Comparison of ENCODE assay signal across 1 cellular context in the genomic region with DNA sequence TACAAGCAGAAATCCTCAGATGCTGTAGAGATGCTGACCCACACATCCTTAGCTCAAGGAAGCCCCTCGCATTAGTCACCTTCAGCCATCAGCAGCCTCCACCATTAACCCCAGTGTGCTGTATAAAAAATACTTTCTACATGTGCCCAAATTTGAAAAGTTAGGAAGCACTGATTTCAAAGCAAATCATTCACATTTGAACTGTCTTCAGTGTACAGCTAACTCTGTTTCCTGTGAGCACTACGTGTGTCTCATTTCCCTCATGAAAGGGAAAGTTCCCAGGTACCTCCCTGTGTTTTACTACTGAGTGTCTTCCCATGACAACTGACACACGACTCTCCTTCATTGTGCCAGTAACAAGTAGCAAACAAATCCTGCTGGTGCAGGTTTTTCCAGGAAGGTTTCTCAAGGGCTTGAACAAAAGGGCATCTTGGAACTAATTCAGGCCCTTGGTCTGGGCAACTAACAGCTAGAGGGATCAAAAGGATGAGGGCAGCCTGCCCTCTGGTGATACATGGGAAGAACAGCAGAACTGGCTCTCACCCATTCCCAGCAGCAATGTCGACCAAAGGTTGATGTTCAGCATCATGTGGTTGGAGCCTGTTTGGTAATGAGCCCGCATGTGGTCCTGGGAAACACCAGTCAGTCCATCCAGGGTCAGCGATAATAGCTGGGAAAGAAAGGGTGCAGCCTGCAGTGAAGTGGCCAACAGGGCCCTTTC.
A peak's percentile ranks its signal among the peaks of the same experiment; 100 is the strongest.
TF ChIP-seq lines count a peak whose summit lies in the region.

No MANE protein-coding gene starts in this region.

TF ChIP-seq in HepG2, 621 proteins besides CTCF, POLR2A, EP300 and RAD21 (continued from another document and continues in another):
- 0 out of 2 replicates have a peak, but pooled peaks have one; percentile 49 for TF ChIP-seq ZNF318 (CRISPR knock-in tag; IDR thresholded peaks at IDR 0.05)
- peak; percentile 38; the same call in 1 of the 2 replicates for TF ChIP-seq FOXO1 (CRISPR knock-in tag; IDR thresholded peaks at IDR 0.05)
- TF ChIP-seq CREB1 (IDR thresholded peaks at IDR 0.05) = 0 out of 2 replicates have a peak, but pooled peaks have one; percentile 2
- TF ChIP-seq CREB1 (CRISPR knock-in tag; IDR thresholded peaks at IDR 0.05) = no peak
- peak; percentile 46; the same call in 1 of the 2 replicates for TF ChIP-seq TFDP1 (CRISPR knock-in tag; IDR thresholded peaks at IDR 0.05; ENCODE audit: borderline replicate concordance)
- peak; percentile 77 for TF ChIP-seq GATAD1 (CRISPR knock-in tag; IDR thresholded peaks at IDR 0.05)
- TF ChIP-seq ZSCAN21 (CRISPR knock-in tag; IDR thresholded peaks at IDR 0.05; ENCODE audit: borderline replicate concordance) = peak; percentile 36; the same call in 1 of the 2 replicates
- TF ChIP-seq SOX5 (CRISPR knock-in tag; IDR thresholded peaks at IDR 0.05; ENCODE audit: borderline replicate concordance) = 0 out of 2 replicates have a peak, but pooled peaks have one; percentile 38
- TF ChIP-seq ZBTB38 (CRISPR knock-in tag; IDR thresholded peaks at IDR 0.05) = peak; percentile 64; the same call in 1 of the 2 replicates
- no peak for TF ChIP-seq LCORL (IDR thresholded peaks at IDR 0.05)
- TF ChIP-seq LCORL (CRISPR knock-in tag; IDR thresholded peaks at IDR 0.05) = no peak; the same call in 1 of the 2 replicates
- TF ChIP-seq ZNF598 (CRISPR knock-in tag; IDR thresholded peaks at IDR 0.05; ENCODE audit: borderline replicate concordance) = no peak
- no peak for TF ChIP-seq JUND (CRISPR knock-in tag; IDR thresholded peaks at IDR 0.05)
- 0 out of 2 replicates have a peak, but pooled peaks have one; percentile 50 for TF ChIP-seq HOMEZ (CRISPR knock-in tag; IDR thresholded peaks at IDR 0.05; ENCODE audit: low read depth)
- TF ChIP-seq MIXL1 (CRISPR knock-in tag; IDR thresholded peaks at IDR 0.05) = peak; percentile 82
- TF ChIP-seq KLF9 (CRISPR knock-in tag; IDR thresholded peaks at IDR 0.05; ENCODE audit: low read depth) = no peak
- peak; percentile 48; the same call in 1 of the 2 replicates for TF ChIP-seq KDM1A (CRISPR knock-in tag; IDR thresholded peaks at IDR 0.05)
- TF ChIP-seq NR2C2 (CRISPR knock-in tag; IDR thresholded peaks at IDR 0.05; ENCODE audit: borderline replicate concordance) = no peak
- TF ChIP-seq, protein P1, sequence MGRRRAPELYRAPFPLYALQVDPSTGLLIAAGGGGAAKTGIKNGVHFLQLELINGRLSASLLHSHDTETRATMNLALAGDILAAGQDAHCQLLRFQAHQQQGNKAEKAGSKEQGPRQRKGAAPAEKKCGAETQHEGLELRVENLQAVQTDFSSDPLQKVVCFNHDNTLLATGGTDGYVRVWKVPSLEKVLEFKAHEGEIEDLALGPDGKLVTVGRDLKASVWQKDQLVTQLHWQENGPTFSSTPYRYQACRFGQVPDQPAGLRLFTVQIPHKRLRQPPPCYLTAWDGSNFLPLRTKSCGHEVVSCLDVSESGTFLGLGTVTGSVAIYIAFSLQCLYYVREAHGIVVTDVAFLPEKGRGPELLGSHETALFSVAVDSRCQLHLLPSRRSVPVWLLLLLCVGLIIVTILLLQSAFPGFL (CRISPR knock-in tag; IDR thresholded peaks at IDR 0.05) = no peak
- TF ChIP-seq, protein P2, sequence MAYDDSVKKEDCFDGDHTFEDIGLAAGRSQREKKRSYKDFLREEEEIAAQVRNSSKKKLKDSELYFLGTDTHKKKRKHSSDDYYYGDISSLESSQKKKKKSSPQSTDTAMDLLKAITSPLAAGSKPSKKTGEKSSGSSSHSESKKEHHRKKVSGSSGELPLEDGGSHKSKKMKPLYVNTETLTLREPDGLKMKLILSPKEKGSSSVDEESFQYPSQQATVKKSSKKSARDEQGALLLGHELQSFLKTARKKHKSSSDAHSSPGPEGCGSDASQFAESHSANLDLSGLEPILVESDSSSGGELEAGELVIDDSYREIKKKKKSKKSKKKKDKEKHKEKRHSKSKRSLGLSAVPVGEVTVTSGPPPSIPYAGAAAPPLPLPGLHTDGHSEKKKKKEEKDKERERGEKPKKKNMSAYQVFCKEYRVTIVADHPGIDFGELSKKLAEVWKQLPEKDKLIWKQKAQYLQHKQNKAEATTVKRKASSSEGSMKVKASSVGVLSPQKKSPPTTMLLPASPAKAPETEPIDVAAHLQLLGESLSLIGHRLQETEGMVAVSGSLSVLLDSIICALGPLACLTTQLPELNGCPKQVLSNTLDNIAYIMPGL (CRISPR knock-in tag; IDR thresholded peaks at IDR 0.05; ENCODE audit: borderline replicate concordance in 1 of 2, low read depth in 1 of 2) = peak; percentile 65 to 68; a peak in 2 of 4 replicates
- 0 out of 2 replicates have a peak, but pooled peaks have one; percentile 65 for TF ChIP-seq ZNF607 (CRISPR knock-in tag; IDR thresholded peaks at IDR 0.05; ENCODE audit: borderline replicate concordance)
- TF ChIP-seq, protein P3, sequence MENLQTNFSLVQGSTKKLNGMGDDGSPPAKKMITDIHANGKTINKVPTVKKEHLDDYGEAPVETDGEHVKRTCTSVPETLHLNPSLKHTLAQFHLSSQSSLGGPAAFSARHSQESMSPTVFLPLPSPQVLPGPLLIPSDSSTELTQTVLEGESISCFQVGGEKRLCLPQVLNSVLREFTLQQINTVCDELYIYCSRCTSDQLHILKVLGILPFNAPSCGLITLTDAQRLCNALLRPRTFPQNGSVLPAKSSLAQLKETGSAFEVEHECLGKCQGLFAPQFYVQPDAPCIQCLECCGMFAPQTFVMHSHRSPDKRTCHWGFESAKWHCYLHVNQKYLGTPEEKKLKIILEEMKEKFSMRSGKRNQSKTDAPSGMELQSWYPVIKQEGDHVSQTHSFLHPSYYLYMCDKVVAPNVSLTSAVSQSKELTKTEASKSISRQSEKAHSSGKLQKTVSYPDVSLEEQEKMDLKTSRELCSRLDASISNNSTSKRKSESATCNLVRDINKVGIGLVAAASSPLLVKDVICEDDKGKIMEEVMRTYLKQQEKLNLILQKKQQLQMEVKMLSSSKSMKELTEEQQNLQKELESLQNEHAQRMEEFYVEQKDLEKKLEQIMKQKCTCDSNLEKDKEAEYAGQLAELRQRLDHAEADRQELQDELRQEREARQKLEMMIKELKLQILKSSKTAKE (CRISPR knock-in tag; IDR thresholded peaks at IDR 0.05; ENCODE audit: borderline replicate concordance) = no peak
- TF ChIP-seq TOPORS (CRISPR knock-in tag; IDR thresholded peaks at IDR 0.05) = no peak
- peak; percentile 47; the same call in 1 of the 2 replicates for TF ChIP-seq MIER3 (CRISPR knock-in tag; IDR thresholded peaks at IDR 0.05; ENCODE audit: borderline replicate concordance)
- no peak for TF ChIP-seq RBM39 (IDR thresholded peaks at IDR 0.05; ENCODE audit: low read depth, low read length, poor library complexity, severe bottlenecking)
- peak; percentile 47; the same call in 1 of the 2 replicates for TF ChIP-seq DMAP1 (CRISPR knock-in tag; IDR thresholded peaks at IDR 0.05)
- TF ChIP-seq ZNF136 (CRISPR knock-in tag; IDR thresholded peaks at IDR 0.05; ENCODE audit: low read depth) = peak; percentile 93; the same call in 1 of the 2 replicates
- TF ChIP-seq ZNF12 (CRISPR knock-in tag; IDR thresholded peaks at IDR 0.05) = 0 out of 2 replicates have a peak, but pooled peaks have one; percentile 18
- no peak for TF ChIP-seq ZNF564 (CRISPR knock-in tag; IDR thresholded peaks at IDR 0.05)
- TF ChIP-seq HMGXB3 (CRISPR knock-in tag; IDR thresholded peaks at IDR 0.05; ENCODE audit: borderline replicate concordance) = peak; percentile 15; the same call in 1 of the 2 replicates
- peak; percentile 49; the same call in 1 of the 2 replicates for TF ChIP-seq ZFX (CRISPR knock-in tag; IDR thresholded peaks at IDR 0.05; ENCODE audit: low read depth)
- peak; percentile 96 for TF ChIP-seq ZNF335 (CRISPR knock-in tag; IDR thresholded peaks at IDR 0.05)
- TF ChIP-seq SALL1 (CRISPR knock-in tag; IDR thresholded peaks at IDR 0.05) = peak; percentile 55
